In the genomic region with DNA sequence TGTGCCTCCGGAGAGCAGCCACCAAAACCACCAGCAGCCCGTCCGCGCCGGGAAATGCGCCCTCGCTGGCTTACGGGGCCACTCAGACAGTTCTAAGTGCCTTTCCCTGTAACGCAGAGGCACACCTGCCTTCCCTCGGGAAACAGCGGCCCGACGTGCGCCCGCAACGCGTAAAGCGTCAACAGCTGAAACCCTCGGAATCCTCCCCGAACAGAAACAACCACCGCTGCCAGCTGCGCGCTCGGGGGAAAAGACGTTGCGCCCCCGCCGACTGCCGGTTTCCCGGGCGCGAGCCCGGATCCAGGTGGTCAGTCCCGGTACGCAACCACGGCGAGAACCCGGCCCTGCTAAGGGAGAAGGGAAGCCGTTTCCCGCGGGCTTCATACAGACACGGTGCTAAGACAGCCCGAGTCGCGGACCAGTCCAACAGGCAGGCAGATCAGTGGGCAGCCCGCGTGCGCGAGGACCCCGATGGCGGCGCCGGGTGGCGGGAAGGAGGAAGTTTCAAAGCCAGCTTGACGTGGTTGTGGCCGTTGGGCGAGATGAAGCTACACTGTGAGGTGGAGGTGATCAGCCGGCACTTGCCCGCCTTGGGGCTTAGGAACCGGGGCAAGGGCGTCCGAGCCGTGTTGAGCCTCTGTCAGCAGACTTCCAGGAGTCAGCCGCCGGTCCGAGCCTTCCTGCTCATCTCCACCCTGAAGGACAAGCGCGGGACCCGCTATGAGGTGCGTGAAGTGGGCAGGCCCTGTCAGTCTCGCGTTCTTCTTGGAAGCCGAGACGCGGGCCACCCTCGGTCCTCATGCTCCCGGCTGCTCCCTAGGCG, we compare ENCODE assay signal across 1 cellular context.
TF ChIP-seq lines count a peak whose summit lies in the region.

A gene with protein sequence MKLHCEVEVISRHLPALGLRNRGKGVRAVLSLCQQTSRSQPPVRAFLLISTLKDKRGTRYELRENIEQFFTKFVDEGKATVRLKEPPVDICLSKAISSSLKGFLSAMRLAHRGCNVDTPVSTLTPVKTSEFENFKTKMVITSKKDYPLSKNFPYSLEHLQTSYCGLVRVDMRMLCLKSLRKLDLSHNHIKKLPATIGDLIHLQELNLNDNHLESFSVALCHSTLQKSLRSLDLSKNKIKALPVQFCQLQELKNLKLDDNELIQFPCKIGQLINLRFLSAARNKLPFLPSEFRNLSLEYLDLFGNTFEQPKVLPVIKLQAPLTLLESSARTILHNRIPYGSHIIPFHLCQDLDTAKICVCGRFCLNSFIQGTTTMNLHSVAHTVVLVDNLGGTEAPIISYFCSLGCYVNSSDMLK (plus strand): TSS at position 462 of the 823 bp plus-strand sequence. CDS start 81 bp downstream, at position 543.

TF ChIP-seq in K562, 482 proteins besides CTCF, POLR2A, EP300 and RAD21 (continued from another document and continues in another):
- peak; percentile 49 for TF ChIP-seq PRDM10 (IDR thresholded peaks at IDR 0.05; ENCODE audit: partially characterized antibody)
- TF ChIP-seq, protein P1, sequence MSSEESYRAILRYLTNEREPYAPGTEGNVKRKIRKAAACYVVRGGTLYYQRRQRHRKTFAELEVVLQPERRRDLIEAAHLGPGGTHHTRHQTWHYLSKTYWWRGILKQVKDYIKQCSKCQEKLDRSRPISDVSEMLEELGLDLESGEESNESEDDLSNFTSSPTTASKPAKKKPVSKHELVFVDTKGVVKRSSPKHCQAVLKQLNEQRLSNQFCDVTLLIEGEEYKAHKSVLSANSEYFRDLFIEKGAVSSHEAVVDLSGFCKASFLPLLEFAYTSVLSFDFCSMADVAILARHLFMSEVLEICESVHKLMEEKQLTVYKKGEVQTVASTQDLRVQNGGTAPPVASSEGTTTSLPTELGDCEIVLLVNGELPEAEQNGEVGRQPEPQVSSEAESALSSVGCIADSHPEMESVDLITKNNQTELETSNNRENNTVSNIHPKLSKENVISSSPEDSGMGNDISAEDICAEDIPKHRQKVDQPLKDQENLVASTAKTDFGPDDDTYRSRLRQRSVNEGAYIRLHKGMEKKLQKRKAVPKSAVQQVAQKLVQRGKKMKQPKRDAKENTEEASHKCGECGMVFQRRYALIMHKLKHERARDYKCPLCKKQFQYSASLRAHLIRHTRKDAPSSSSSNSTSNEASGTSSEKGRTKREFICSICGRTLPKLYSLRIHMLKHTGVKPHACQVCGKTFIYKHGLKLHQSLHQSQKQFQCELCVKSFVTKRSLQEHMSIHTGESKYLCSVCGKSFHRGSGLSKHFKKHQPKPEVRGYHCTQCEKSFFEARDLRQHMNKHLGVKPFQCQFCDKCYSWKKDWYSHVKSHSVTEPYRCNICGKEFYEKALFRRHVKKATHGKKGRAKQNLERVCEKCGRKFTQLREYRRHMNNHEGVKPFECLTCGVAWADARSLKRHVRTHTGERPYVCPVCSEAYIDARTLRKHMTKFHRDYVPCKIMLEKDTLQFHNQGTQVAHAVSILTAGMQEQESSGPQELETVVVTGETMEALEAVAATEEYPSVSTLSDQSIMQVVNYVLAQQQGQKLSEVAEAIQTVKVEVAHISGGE (CRISPR knock-in tag; IDR thresholded peaks at IDR 0.05) = 0 out of 6 replicates have a peak, but pooled peaks of 1 of the 3 experiments have one; percentile 34
- TF ChIP-seq STAT5B (CRISPR knock-in tag; IDR thresholded peaks at IDR 0.05) = no peak
- TF ChIP-seq RB1 (IDR thresholded peaks at IDR 0.05; ENCODE audit: low read depth) = peak; percentile 70
- peak; percentile 82 for TF ChIP-seq POLR2B (IDR thresholded peaks at IDR 0.05; ENCODE audit: low read depth, partially characterized antibody)
- TF ChIP-seq, protein P2, sequence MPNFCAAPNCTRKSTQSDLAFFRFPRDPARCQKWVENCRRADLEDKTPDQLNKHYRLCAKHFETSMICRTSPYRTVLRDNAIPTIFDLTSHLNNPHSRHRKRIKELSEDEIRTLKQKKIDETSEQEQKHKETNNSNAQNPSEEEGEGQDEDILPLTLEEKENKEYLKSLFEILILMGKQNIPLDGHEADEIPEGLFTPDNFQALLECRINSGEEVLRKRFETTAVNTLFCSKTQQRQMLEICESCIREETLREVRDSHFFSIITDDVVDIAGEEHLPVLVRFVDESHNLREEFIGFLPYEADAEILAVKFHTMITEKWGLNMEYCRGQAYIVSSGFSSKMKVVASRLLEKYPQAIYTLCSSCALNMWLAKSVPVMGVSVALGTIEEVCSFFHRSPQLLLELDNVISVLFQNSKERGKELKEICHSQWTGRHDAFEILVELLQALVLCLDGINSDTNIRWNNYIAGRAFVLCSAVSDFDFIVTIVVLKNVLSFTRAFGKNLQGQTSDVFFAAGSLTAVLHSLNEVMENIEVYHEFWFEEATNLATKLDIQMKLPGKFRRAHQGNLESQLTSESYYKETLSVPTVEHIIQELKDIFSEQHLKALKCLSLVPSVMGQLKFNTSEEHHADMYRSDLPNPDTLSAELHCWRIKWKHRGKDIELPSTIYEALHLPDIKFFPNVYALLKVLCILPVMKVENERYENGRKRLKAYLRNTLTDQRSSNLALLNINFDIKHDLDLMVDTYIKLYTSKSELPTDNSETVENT (CRISPR knock-in tag; IDR thresholded peaks at IDR 0.05) = peak; percentile 61; the same call in 1 of the 2 replicates
- TF ChIP-seq ZBTB2 (IDR thresholded peaks at IDR 0.05) = 0 out of 2 replicates have a peak, but pooled peaks have one; percentile 19
- peak; percentile 97 for TF ChIP-seq E2F4 (CRISPR knock-in tag; IDR thresholded peaks at IDR 0.05; ENCODE audit: low read depth)
- TF ChIP-seq HCFC1 (IDR thresholded peaks at IDR 0.05; ENCODE audit: low read depth, low read length) = no peak
- no peak for TF ChIP-seq PRMT5 (CRISPR knock-in tag; IDR thresholded peaks at IDR 0.05)
- peak; percentile 53 for TF ChIP-seq PHF20 (IDR thresholded peaks at IDR 0.05; ENCODE audit: partially characterized antibody)
- TF ChIP-seq SUPT5H (IDR thresholded peaks at IDR 0.05) = peak; percentile 90
- 0 out of 2 replicates have a peak, but pooled peaks have one; percentile 17 for TF ChIP-seq ATF6 (CRISPR knock-in tag; IDR thresholded peaks at IDR 0.05)
- TF ChIP-seq SMAD1 (IDR thresholded peaks at IDR 0.05; ENCODE audit: low read depth, low read length, partially characterized antibody) = no peak
- no peak for TF ChIP-seq SPI1 (IDR thresholded peaks at IDR 0.05; ENCODE audit: borderline replicate concordance, low read depth, low read length)
- peak; percentile 72 for TF ChIP-seq CXXC5 (CRISPR knock-in tag; IDR thresholded peaks at IDR 0.05)
- no peak for TF ChIP-seq XRCC5 (IDR thresholded peaks at IDR 0.05; ENCODE audit: low read depth, low read length)
- peak; percentile 22 for TF ChIP-seq RBM22 (IDR thresholded peaks at IDR 0.05; ENCODE audit: low read depth, low read length, poor library complexity, severe bottlenecking)
- TF ChIP-seq DMBX1 (CRISPR knock-in tag; IDR thresholded peaks at IDR 0.05; ENCODE audit: borderline replicate concordance) = peak; percentile 11; the same call in 1 of the 2 replicates
- no peak for TF ChIP-seq ERF (CRISPR knock-in tag; IDR thresholded peaks at IDR 0.05)
- TF ChIP-seq CCNT2 (IDR thresholded peaks at IDR 0.05; ENCODE audit: borderline replicate concordance, extremely low read depth, insufficient read length, low read depth, low read length) = peak; percentile 34
- TF ChIP-seq ZNF584 (CRISPR knock-in tag; IDR thresholded peaks at IDR 0.05; ENCODE audit: low read depth) = no peak
- TF ChIP-seq ZNF121 (CRISPR knock-in tag; conservative IDR thresholded peaks at IDR 0.05) = no peak
- peak; percentile 43; the same call in 1 of the 2 replicates for TF ChIP-seq C11orf30 (IDR thresholded peaks at IDR 0.05; ENCODE audit: low read depth)
- peak; percentile 46; the same call in 1 of the 2 replicates for TF ChIP-seq ATF7 (IDR thresholded peaks at IDR 0.05)
- peak; percentile 91 for TF ChIP-seq NCOA6 (IDR thresholded peaks at IDR 0.05)
- TF ChIP-seq POLR2H (tag; IDR thresholded peaks at IDR 0.05; ENCODE audit: low read depth) = peak; percentile 85
- TF ChIP-seq SP1 (CRISPR knock-in tag; IDR thresholded peaks at IDR 0.05) = peak; percentile 80
- TF ChIP-seq ZHX1 (conservative IDR thresholded peaks at IDR 0.05; ENCODE audit: low read length) = 0 out of 2 replicates have a peak, but pooled peaks have one; percentile 23
- TF ChIP-seq JUN (IDR thresholded peaks at IDR 0.05; ENCODE audit: borderline replicate concordance, low read depth, low read length) = no peak; the same call in 1 of the 2 replicates
- TF ChIP-seq JUN (CRISPR knock-in tag; IDR thresholded peaks at IDR 0.05; ENCODE audit: borderline replicate concordance) = 0 out of 2 replicates have a peak, but pooled peaks have one; percentile 35
- no peak for TF ChIP-seq RFX5 (IDR thresholded peaks at IDR 0.05; ENCODE audit: low read depth, low read length)
- peak; percentile 88 for TF ChIP-seq MYBL2 (IDR thresholded peaks at IDR 0.05; ENCODE audit: low read depth)
- TF ChIP-seq MYBL2 (CRISPR knock-in tag; IDR thresholded peaks at IDR 0.05; ENCODE audit: borderline replicate concordance) = no peak
- TF ChIP-seq GTF2B (IDR thresholded peaks at IDR 0.05; ENCODE audit: extremely low read depth, insufficient read length) = peak; percentile 19
